In the genomic region with DNA sequence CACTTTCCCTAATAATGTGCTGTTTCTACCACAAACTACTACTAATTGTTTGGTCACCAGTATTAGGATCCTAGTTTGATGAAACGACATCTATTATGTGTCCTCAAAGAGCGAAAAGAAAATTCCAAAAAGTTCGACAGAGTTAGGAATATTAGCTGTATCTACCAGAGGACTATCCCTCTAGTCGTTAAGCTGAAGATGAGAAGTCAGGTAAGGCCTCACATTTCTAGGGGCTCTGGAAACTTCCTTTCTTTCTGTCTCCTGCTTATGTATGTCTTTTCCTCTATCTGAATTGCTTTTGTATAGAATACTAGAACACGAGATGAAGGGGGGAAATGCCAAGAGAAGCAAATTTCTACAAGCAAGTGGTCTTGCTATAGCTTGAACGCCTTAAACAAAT, we compare ENCODE assay signal across 8 cellular contexts. TPM values are rescaled to one million over a fixed set of nuclear protein-coding genes. Genes with fewer than 3 reads are reported as not detected.
DNase-seq lines count a peak whose midpoint lies in the region; ATAC-seq, FAIRE-seq and TF ChIP-seq lines count a peak whose summit lies in the region.

No MANE protein-coding gene starts in this region.

- no peaks in the 10 kb centered on the region for H3K27me3 Mint-ChIP-seq in activated T-cell treated with anti-CD3 and anti-CD28 coated beads, Interleukin-2, amount 50 U/mL, for 4 hours (ENCODE audit: low read depth)

- H3K27ac ChIP-seq in adrenal gland (peak overlapping the region in 3 of 5 donors; percentile 94 to 98 (median 98)), HepG2 (ENCODE audit: extremely low read length, insufficient read depth, low read length) (no peak overlapping the region), thymus (ENCODE audit: low read depth) (no peak overlapping the region)

- H3K4me2 ChIP-seq in HepG2 (ENCODE audit: low read depth, low read length), result peak overlapping the region; percentile 88

- DNase-seq in activated T-cell treated with anti-CD3 and anti-CD28 coated beads, Interleukin-2, amount 50 U/mL, for 4 hours, result no peak
- DNase-seq in activated T-cell treated with anti-CD3 and anti-CD28 coated beads, Interleukin-2, amount 50 U/mL, for 1 hour, result no peak
- DNase-seq in adrenal gland (no peak), HepG2 (ENCODE audit: low spot score) (no peak), NCI-H82 (lab: John Stamatoyannopoulos, UW) (no peak), DMS79 treated with DMSO at 0.1 percent for 48 hours (lab: John Stamatoyannopoulos, UW) (no peak)

- H3K27me3 ChIP-seq in adrenal gland, result no peaks in the 10 kb centered on the region
- H3K27me3 ChIP-seq in HepG2 (ENCODE audit: control insufficient read depth in 1 of 2, insufficient read depth in 2 of 2, low read length in 2 of 2), result peaks cover 0 to 3% of the 10 kb centered on the region in 2 experiments; a peak in 1 of 5 replicates
- H3K27me3 ChIP-seq in thymus (ENCODE audit: control insufficient read depth, insufficient read depth), result no peaks in the 10 kb centered on the region

- TF ChIP-seq RAD21 in HepG2 (CRISPR knock-in tag; IDR thresholded peaks at IDR 0.05), result no peak

- intact Hi-C loops in adrenal gland (cut with DNase I), result no loop called here
- intact Hi-C loops in HepG2 (cut with micrococcal nuclease; ENCODE audit: unreplicated experiment), result loop anchor here (5.0 to 10.0 kb wide), 3 partner anchors 33 to 131 kb away; no protein-coding TSS in a partner anchor

- H3K4me3 ChIP-seq in adrenal gland (peak overlapping the region in 1 of 4 donors; percentile 83), HepG2 (replicated peaks in 1 of 3; ENCODE audit: insufficient read depth in 1 of 3, low read depth in 2 of 3, low read length in 3 of 3) (peak overlapping the region; percentile 73 to 99 (median 89); a peak in 5 of 6 replicates), thymus (ENCODE audit: low read length) (peak overlapping the region; percentile 85)

- no peak for TF ChIP-seq POLR2A in adrenal gland (IDR thresholded peaks at IDR 0.05)
- TF ChIP-seq POLR2A in HepG2 (IDR thresholded peaks at IDR 0.05; ENCODE audit: insufficient read depth in 1 of 2, low read depth in 2 of 2, low read length in 2 of 2), result no peak

- no peak overlapping the region for H2AFZ ChIP-seq in HepG2 (ENCODE audit: low read length)

- peak overlapping the region; percentile 90 for H3K9ac ChIP-seq in HepG2 (ENCODE audit: insufficient read depth, low read depth, low read length)

- WGBS in adrenal gland, 4 donors, result 43 to 57% (median 45%) methylated on average over 6 of the region's 6 CpGs
- WGBS in HepG2 (ENCODE audit: low lambda C conversion rate), result 30% methylated on average over 6 of the region's 6 CpGs
- 90% methylated on average over 6 of the region's 6 CpGs for WGBS in thymus

- peaks cover 2% of the 10 kb centered on the region for H3K36me3 Mint-ChIP-seq in activated T-cell treated with anti-CD3 and anti-CD28 coated beads, Interleukin-2, amount 50 U/mL, for 4 hours (ENCODE audit: insufficient read depth)

- H3K4me1 ChIP-seq in adrenal gland (replicated peaks in 1 of 2) (peaks cover 29 to 54% of the 10 kb centered on the region in 2 donors), HepG2 (ENCODE audit: insufficient read depth, low read length) (peaks cover 63% of the 10 kb centered on the region), thymus (ENCODE audit: control insufficient read depth, insufficient read depth, low read length) (peaks cover 13% of the 10 kb centered on the region)

- TF ChIP-seq EP300 in HepG2 (IDR thresholded peaks at IDR 0.05; ENCODE audit: low read depth in 2 of 2, low read length in 2 of 2), result no peak
- TF ChIP-seq EP300 in HepG2 (CRISPR knock-in tag; IDR thresholded peaks at IDR 0.05; ENCODE audit: borderline replicate concordance), result no peak

- H3K79me2 ChIP-seq in HepG2 (ENCODE audit: insufficient read depth, low read length), result peaks cover 61% of the 10 kb centered on the region

- no peak for ATAC-seq in activated T-cell treated with anti-CD3 and anti-CD28 coated beads, Interleukin-2, amount 50 U/mL, for 4 hours
- ATAC-seq in HepG2, result no peak
- ATAC-seq in HG03460 (IDR thresholded peaks at IDR 0.05; ENCODE audit: unreplicated experiment), result no peak

- in situ Hi-C loops in HepG2 (cut with HindIII; ENCODE audit: extremely low pct_ligation_motif_present, low pct_unique_long_range_greater_than_20kb), result no loop called here

- H3K9me3 Mint-ChIP-seq in activated T-cell treated with anti-CD3 and anti-CD28 coated beads, Interleukin-2, amount 50 U/mL, for 4 hours, result no peaks in the 10 kb centered on the region

- TSS peak; percentile 61 for BruUV-seq in HepG2 (replicated peaks; lab: Mats Ljungman, UMichigan)

- H3K4me1 Mint-ChIP-seq in activated T-cell treated with anti-CD3 and anti-CD28 coated beads, Interleukin-2, amount 50 U/mL, for 4 hours (ENCODE audit: low read depth), result peaks cover 72% of the 10 kb centered on the region

- no peaks in the 10 kb centered on the region for H3K9me3 ChIP-seq in adrenal gland (replicated peaks in 1 of 3)
- no peaks in the 10 kb centered on the region for H3K9me3 ChIP-seq in HepG2 (ENCODE audit: low read length)
- H3K9me3 ChIP-seq in thymus (ENCODE audit: control insufficient read depth), result no peaks in the 10 kb centered on the region

- peaks cover 44% of the 10 kb centered on the region for H4K20me1 ChIP-seq in HepG2 (ENCODE audit: insufficient read depth, low read length)

- H3K36me3 ChIP-seq in adrenal gland (replicated peaks in 1 of 2), result no peaks in the 10 kb centered on the region
- H3K36me3 ChIP-seq in HepG2 (replicated peaks in 1 of 2; ENCODE audit: control insufficient read depth in 1 of 2, insufficient read depth in 2 of 2, low read length in 2 of 2), result no peaks in the 10 kb centered on the region; a peak in 1 of 5 replicates
- H3K36me3 ChIP-seq in thymus (ENCODE audit: control insufficient read depth, insufficient read depth), result no peaks in the 10 kb centered on the region

- POLR2A ChIA-PET in HepG2 (lab: Yijun Ruan, JAX), result interaction anchor here (0.8 to 1.2 kb wide), 2 partner anchors 34 to 308 kb away, joined by 3 read pairs; no protein-coding TSS in a partner anchor

- no peak for TF ChIP-seq CTCF in adrenal gland (IDR thresholded peaks at IDR 0.05)
- TF ChIP-seq CTCF in HepG2 (CRISPR knock-in tag; IDR thresholded peaks at IDR 0.05), result no peak

- FAIRE-seq in HepG2 (lab: Jason Lieb, UNC), result no peak

- peak overlapping the region; percentile 96 for H3K4me3 Mint-ChIP-seq in activated T-cell treated with anti-CD3 and anti-CD28 coated beads, Interleukin-2, amount 50 U/mL, for 4 hours

- CTCF ChIA-PET in HepG2 (lab: Yijun Ruan, JAX; ENCODE audit: low intra/inter-chr PET ratio, low total read pairs), result no interaction called here

TF ChIP-seq in HepG2, 621 proteins besides CTCF, POLR2A, EP300 and RAD21:
- TF ChIP-seq KLF15 (CRISPR knock-in tag; IDR thresholded peaks at IDR 0.05; ENCODE audit: borderline replicate concordance), result no peak
- no peak for TF ChIP-seq LCORL (IDR thresholded peaks at IDR 0.05)
- TF ChIP-seq LCORL (CRISPR knock-in tag; IDR thresholded peaks at IDR 0.05), result no peak
- TF ChIP-seq ZNF383 (CRISPR knock-in tag; IDR thresholded peaks at IDR 0.05; ENCODE audit: borderline replicate concordance), result 0 out of 2 replicates have a peak, but pooled peaks have one; percentile 37
TF ChIP-seq in HepG2: peak in this region for 1.

RNA-seq across cellular contexts. Expression of a gene that starts 1.6 kb away (rescaled TPM):
- 10 to 100 TPM; 45.1 to 52.4 (median 45.4) TPM for total RNA-seq in activated T-cell treated with anti-CD3 and anti-CD28 coated beads, Interleukin-2, amount 50 U/mL, for 4 hours
- total RNA-seq in adrenal gland (100 to 1,000 TPM in 7 of 8 donors, 10 to 100 TPM in 1; 84.2 to 146 (median 136) TPM), HepG2 (2016; rRNA removed; fragmentation: Illumina TruSeq; extraction: Trizol) (46.1 and 87.7 TPM in 2 replicates)
- polyA plus RNA-seq in adrenal gland (10 to 100 TPM; 31.6 to 64.8 (median 33.3) TPM), HepG2 (2011; rRNA removed) (128 and 141 TPM in 2 replicates), thymus (31.7 TPM)
- total RNA-seq in HepG2 (2016; cell fraction: cytosol; rRNA removed; fragmentation: Illumina TruSeq; extraction: Trizol; ENCODE audit: low read depth), result 26.8 and 36.0 TPM in 2 replicates
- total RNA-seq in HepG2 (2016; cell fraction: insoluble cytoplasmic fraction; rRNA removed; fragmentation: Illumina TruSeq; extraction: Trizol), result 38.4 and 88.5 TPM in 2 replicates
- total RNA-seq in HepG2 (2016; cell fraction: membrane; rRNA removed; fragmentation: Illumina TruSeq; extraction: Trizol), result 19.9 and 23.0 TPM in 2 replicates
- 101 and 124 TPM in 2 replicates for total RNA-seq in HepG2 (2016; cell fraction: nucleus; rRNA removed; fragmentation: Illumina TruSeq; extraction: Trizol)
- 92.4 and 107 TPM in 2 replicates for polyA plus RNA-seq in HepG2 (2011; cell fraction: cytosol; rRNA removed)
- polyA plus RNA-seq in HepG2 (2011; cell fraction: nucleus; rRNA removed), result 89.7 and 89.9 TPM in 2 replicates
- polyA plus RNA-seq in HepG2 (2012), result 121 and 125 TPM in 2 replicates
- 3.6 and 3.9 TPM in 2 replicates for polyA plus RNA-seq in HepG2 (2016; cell fraction: cytosol; fragmentation: Illumina TruSeq; extraction: Trizol; ENCODE audit: low read depth)
- 28.4 and 32.8 TPM in 2 replicates for polyA plus RNA-seq in HepG2 (2016; cell fraction: insoluble cytoplasmic fraction; fragmentation: Illumina TruSeq; extraction: Trizol; ENCODE audit: low read depth)
- polyA plus RNA-seq in HepG2 (2016; cell fraction: membrane; fragmentation: Illumina TruSeq; extraction: Trizol; ENCODE audit: low read depth), result 6.2 and 7.9 TPM in 2 replicates
- polyA plus RNA-seq in HepG2 (2016; cell fraction: nucleus; fragmentation: Illumina TruSeq; extraction: Trizol; ENCODE audit: insufficient read depth, low read depth), result 114 and 118 TPM in 2 replicates
- polyA minus RNA-seq in HepG2 (2011; rRNA and poly(A)+ RNA removed; ENCODE audit: low replicate concordance), result 52.8 and 189 TPM in 2 replicates
- 122 and 148 TPM in 2 replicates for polyA minus RNA-seq in HepG2 (2011; cell fraction: cytosol; rRNA and poly(A)+ RNA removed)
- 119 and 159 TPM in 2 replicates for polyA minus RNA-seq in HepG2 (2011; cell fraction: nucleus; rRNA and poly(A)+ RNA removed)

Comparison
In these comparisons a context has a peak if more than half of its experiments do, and no peak if none do; other contexts are left out.
1. H3K27ac ChIP-seq: peak in adrenal gland (3 of 5); none in HepG2 (single experiment) and thymus (single experiment).